In the genomic region with DNA sequence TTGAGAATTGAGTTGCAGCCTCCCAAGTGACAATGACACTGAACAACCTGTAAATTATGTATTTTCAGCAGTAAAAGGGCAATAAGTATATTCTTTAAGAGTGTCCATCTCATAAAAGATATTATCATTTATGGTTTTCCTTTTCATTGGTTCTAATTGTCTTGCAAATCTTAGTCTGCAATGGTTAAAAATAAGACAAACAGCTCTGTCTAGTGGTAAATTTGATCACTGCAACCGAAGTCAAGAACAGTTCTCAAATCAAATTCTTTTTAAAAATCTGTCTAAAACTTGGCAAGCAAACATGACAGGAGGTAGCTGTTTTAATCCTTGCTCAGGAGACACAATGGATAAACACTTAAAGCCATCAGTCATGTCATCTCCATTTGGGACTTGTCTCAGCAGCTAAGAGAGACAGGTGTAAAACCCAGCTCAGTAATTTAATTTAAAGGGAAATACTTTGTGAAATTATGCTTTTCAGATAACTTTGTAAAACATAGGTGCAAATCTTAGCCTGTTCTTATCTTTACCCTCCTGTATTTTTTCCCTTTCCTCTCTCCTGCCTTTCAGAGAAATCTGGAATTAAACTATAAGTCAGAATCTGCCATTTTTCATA, we compare ENCODE assay signal across 9 cellular contexts.
DNase-seq lines count a peak whose midpoint lies in the region; ATAC-seq, FAIRE-seq and TF ChIP-seq lines count a peak whose summit lies in the region.
"Had no signal": no experiment of that assay in that cellular context is flagged by ENCODE, and none has a peak within 500 bp of the region (broad histone marks: within the 10 kb centered on the region; RNA-seq: fewer than 3 reads in every experiment).

No MANE protein-coding gene starts in this region.

- no peak overlapping the region for H3K9ac ChIP-seq in SK-N-SH

- H3K27ac Mint-ChIP-seq in CD8-positive, alpha-beta memory T cell: no peak overlapping the region

- ATAC-seq in gastroesophageal sphincter (no peak), HG03342 (IDR thresholded peaks at IDR 0.05; ENCODE audit: unreplicated experiment) (no peak)

- FAIRE-seq in A204.1 (lab: Jason Lieb, UNC) (peak; percentile 51), H54 (lab: Jason Lieb, UNC) (peak; percentile 45)

- no peaks in the 10 kb centered on the region for H3K9me3 Mint-ChIP-seq in CD8-positive, alpha-beta memory T cell

- no peaks in the 10 kb centered on the region for H3K36me3 Mint-ChIP-seq in CD8-positive, alpha-beta memory T cell

- H3K4me1 Mint-ChIP-seq in CD8-positive, alpha-beta memory T cell: no peaks in the 10 kb centered on the region

- H3K4me3 ChIP-seq in SK-N-SH (ENCODE audit: low read depth in 2 of 2, low read length in 1 of 2): no peak overlapping the region
- no peak overlapping the region for H3K4me3 ChIP-seq in gastroesophageal sphincter
- H3K4me3 ChIP-seq in CD8-positive, alpha-beta memory T cell (ENCODE audit: low read length): no peak overlapping the region

- no peak overlapping the region for H3K27ac ChIP-seq in SK-N-SH (ENCODE audit: low read depth in 2 of 2, low read length in 1 of 2)
- no peak overlapping the region for H3K27ac ChIP-seq in gastroesophageal sphincter
- H3K27ac ChIP-seq in CD8-positive, alpha-beta memory T cell (ENCODE audit: low read depth, low read length): no peak overlapping the region

- H3K9me3 ChIP-seq in SK-N-SH (no peaks in the 10 kb centered on the region), gastroesophageal sphincter (no peaks in the 10 kb centered on the region)
- H3K9me3 ChIP-seq in CD8-positive, alpha-beta memory T cell (ENCODE audit: low read length): no peaks in the 10 kb centered on the region

- no peaks in the 10 kb centered on the region for H3K79me2 ChIP-seq in SK-N-SH (ENCODE audit: insufficient read depth)

- TF ChIP-seq CTCF in SK-N-SH (IDR thresholded peaks at IDR 0.05): peak; percentile 68
- peak; percentile 13 to 50 (median 36) for TF ChIP-seq CTCF in gastroesophageal sphincter (IDR thresholded peaks at IDR 0.05)

- CTCF ChIA-PET in SK-N-SH (lab: Yijun Ruan, JAX): interaction anchor here (0.5 to 3.2 kb wide), 17 partner anchors 10 to 927 kb away, joined by 3 to 13 read pairs (median 3); no protein-coding TSS in a partner anchor
- CTCF ChIA-PET in CD8-positive, alpha-beta memory T cell (lab: Charles Lee): interaction anchor here (1.2 kb wide), 1 partner anchor 946 kb away, joined by 3 read pairs; no protein-coding TSS in a partner anchor

- no peaks in the 10 kb centered on the region for H3F3A ChIP-seq in SK-N-SH (replicated peaks; ENCODE audit: insufficient read depth)

- TF ChIP-seq POLR2A in H54 (IDR thresholded peaks at IDR 0.05; ENCODE audit: low read depth, low read length) (no peak), gastroesophageal sphincter (IDR thresholded peaks at IDR 0.05) (no peak)

- TF ChIP-seq RAD21 in SK-N-SH (IDR thresholded peaks at IDR 0.05; ENCODE audit: low read length): peak; percentile 67

- H3K4me3 Mint-ChIP-seq in CD8-positive, alpha-beta memory T cell: no peak overlapping the region

- peaks cover 3 to 6% of the 10 kb centered on the region in 2 donors for H3K27me3 Mint-ChIP-seq in CD8-positive, alpha-beta memory T cell

- WGBS in SK-N-SH (ENCODE audit: low lambda C conversion rate): 0% methylated on average over 1 of the region's 1 CpG
- 0% methylated on average over 1 of the region's 1 CpG for WGBS in gastroesophageal sphincter (ENCODE audit: low coverage in 1 of 2), 2 donors

- no peak overlapping the region for H3K4me2 ChIP-seq in SK-N-SH

- TF ChIP-seq EP300 in SK-N-SH (IDR thresholded peaks at IDR 0.05; ENCODE audit: borderline replicate concordance in 1 of 2, low read depth in 1 of 2, low read length in 1 of 2) (no peak), gastroesophageal sphincter (IDR thresholded peaks at IDR 0.05) (no peak)

- H3K4me1 ChIP-seq in SK-N-SH (ENCODE audit: control insufficient read depth in 1 of 2, insufficient read depth in 2 of 2, low read depth in 1 of 2, low read length in 1 of 2): no peaks in the 10 kb centered on the region; a peak in 1 of 4 replicates
- H3K4me1 ChIP-seq in gastroesophageal sphincter: peaks cover 0 to 23% (median 3%) of the 10 kb centered on the region in 3 donors
- H3K4me1 ChIP-seq in CD8-positive, alpha-beta memory T cell (ENCODE audit: insufficient read depth, low read length): no peaks in the 10 kb centered on the region

- DNase-seq in H54 (ENCODE audit: insufficient read length, low spot score) (no peak), SK-N-SH (peak; percentile 5), NCI-H345 treated with DMSO at 0.1 percent for 48 hours (lab: John Stamatoyannopoulos, UW; ENCODE audit: unreplicated experiment) (no peak)
- DNase-seq in CD8-positive, alpha-beta memory T cell: no peak
- DNase-seq in activated CD8-positive, alpha-beta memory T cell treated with anti-CD3 and anti-CD28 coated beads for 24 hours: no peak
- DNase-seq: EL had no signal

- H3K27me3 ChIP-seq in SK-N-SH (ENCODE audit: insufficient read depth) (no peaks in the 10 kb centered on the region), gastroesophageal sphincter (no peaks in the 10 kb centered on the region)
- H3K27me3 ChIP-seq in CD8-positive, alpha-beta memory T cell (ENCODE audit: insufficient read depth, low read length, poor library complexity, severe bottlenecking): no peaks in the 10 kb centered on the region

- H3K36me3 ChIP-seq in SK-N-SH (replicated peaks in 1 of 2; ENCODE audit: control insufficient read depth in 1 of 2, insufficient read depth in 2 of 2, low read length in 1 of 2) (no peaks in the 10 kb centered on the region), gastroesophageal sphincter (no peaks in the 10 kb centered on the region)
- H3K36me3 ChIP-seq in CD8-positive, alpha-beta memory T cell (ENCODE audit: insufficient read depth, low read length): no peaks in the 10 kb centered on the region

- H2AFZ ChIP-seq in SK-N-SH (ENCODE audit: low read depth): no peak overlapping the region

- H3K9me2 ChIP-seq in SK-N-SH: no peaks in the 10 kb centered on the region

- POLR2A ChIA-PET in SK-N-SH (lab: Yijun Ruan, JAX): no interaction called here
- POLR2A ChIA-PET in CD8-positive, alpha-beta memory T cell (lab: Charles Lee): no interaction called here

- H4K20me1 ChIP-seq in SK-N-SH (ENCODE audit: insufficient read depth): no peaks in the 10 kb centered on the region

TF ChIP-seq in SK-N-SH, 30 proteins besides CTCF, POLR2A, EP300 and RAD21:
- TF ChIP-seq TEAD4 (IDR thresholded peaks at IDR 0.05; ENCODE audit: borderline replicate concordance, insufficient read depth): no peak
- peak; percentile 34; the same call in 1 of the 2 replicates for TF ChIP-seq SMC3 (IDR thresholded peaks at IDR 0.05; ENCODE audit: low read depth, low read length)
